In genomic region chr13:41463823-41464602, GRCh38 we compare ENCODE assay signal across 8 cellular contexts. TPM values are rescaled to one million over a fixed set of nuclear protein-coding genes. Genes with fewer than 3 reads are reported as not detected.
DNase-seq lines count a peak whose midpoint lies in the region; ATAC-seq and TF ChIP-seq lines count a peak whose summit lies in the region.

No MANE protein-coding gene starts in this region.

- CTCF ChIA-PET in activated CD4-positive, alpha-beta memory T cell treated with anti-CD3 and anti-CD28 coated beads, Interleukin-2, amount 10 ng/mL, durations not matched to agents 7 days and 5 days (lab: Charles Lee): interaction anchor here (0.8 to 1.5 kb wide), 3 partner anchors 29 to 189 kb away, joined by 3 to 8 read pairs (median 3); no protein-coding TSS in a partner anchor

- H3K36me3 ChIP-seq in muscle layer of duodenum (ENCODE audit: control insufficient read depth in 1 of 2, insufficient read depth in 2 of 2, low read length in 2 of 2) (no peaks in the 10 kb centered on the region), aorta (ENCODE audit: control insufficient read depth in 1 of 2, insufficient read depth in 2 of 2, low read length in 1 of 2) (no peaks in the 10 kb centered on the region)

- peaks cover 91% of the 10 kb centered on the region for H3K36me3 Mint-ChIP-seq in activated CD4-positive, alpha-beta memory T cell treated with anti-CD3 and anti-CD28 coated beads, Interleukin-2, amount 10 ng/mL, durations not matched to agents 7 days and 5 days (ENCODE audit: low read depth)

- H3K27me3 ChIP-seq in muscle layer of duodenum (ENCODE audit: low read depth, low read length) (peaks cover 4% of the 10 kb centered on the region), foreskin keratinocyte (no peaks in the 10 kb centered on the region), aorta (ENCODE audit: control insufficient read depth in 1 of 2, insufficient read depth in 2 of 2, low read length in 1 of 2) (no peaks in the 10 kb centered on the region)

- no peaks in the 10 kb centered on the region for H3K27me3 Mint-ChIP-seq in activated CD4-positive, alpha-beta memory T cell treated with anti-CD3 and anti-CD28 coated beads, Interleukin-2, amount 10 ng/mL, durations not matched to agents 7 days and 5 days

- POLR2A ChIA-PET in activated CD4-positive, alpha-beta memory T cell treated with anti-CD3 and anti-CD28 coated beads, Interleukin-2, amount 10 ng/mL, durations not matched to agents 7 days and 5 days (lab: Charles Lee): interaction anchor here (0.9 to 4.5 kb wide), 8 partner anchors 22 to 186 kb away, joined by 3 to 52 read pairs (median 4); no protein-coding TSS in a partner anchor

- peak; percentile 46 for TF ChIP-seq POLR2A in GM18505 (IDR thresholded peaks at IDR 0.05; ENCODE audit: borderline replicate concordance, extremely low read depth, insufficient read depth, insufficient read length)

- DNase-seq in activated CD4-positive, alpha-beta memory T cell treated with anti-CD3 and anti-CD28 coated beads, Interleukin-2, amount 10 ng/mL, durations not matched to agents 7 days and 5 days: peak; percentile 61
- DNase-seq in NK-92 (lab: John Stamatoyannopoulos, UW; ENCODE audit: unreplicated experiment): no peak
- no peak for DNase-seq in foreskin keratinocyte
- DNase-seq in left colon: no peak
- no peak for DNase-seq in aorta

- intact Hi-C loops in left colon (cut with DNase I, micrococcal nuclease) (no loop called here), aorta (cut with DNase I) (loop anchor here in 1 of 2 donors (10.0 kb wide), 1 partner anchor 181 kb away; no protein-coding TSS in a partner anchor)

- peak overlapping the region; percentile 43 for H3K27ac ChIP-seq in muscle layer of duodenum (ENCODE audit: low read length)
- no peak overlapping the region for H3K27ac ChIP-seq in foreskin keratinocyte
- H3K27ac ChIP-seq in aorta (ENCODE audit: low read depth in 1 of 2, low read length in 2 of 2): peak overlapping the region in 1 of 2 donors; percentile 21

- H3K9me3 ChIP-seq in muscle layer of duodenum (ENCODE audit: control insufficient read depth in 1 of 2, low read length in 2 of 2) (no peaks in the 10 kb centered on the region), aorta (ENCODE audit: control insufficient read depth, low read length) (no peaks in the 10 kb centered on the region)

- ATAC-seq in GM18505 (IDR thresholded peaks at IDR 0.05; ENCODE audit: unreplicated experiment) (peak; percentile 51), HG02981 (IDR thresholded peaks at IDR 0.05; ENCODE audit: unreplicated experiment) (peak; percentile 33), foreskin keratinocyte (no peak), left colon (no peak), aorta (ENCODE audit: low FRiP score) (no peak)

- H3K4me1 Mint-ChIP-seq in activated CD4-positive, alpha-beta memory T cell treated with anti-CD3 and anti-CD28 coated beads, Interleukin-2, amount 10 ng/mL, durations not matched to agents 7 days and 5 days: peaks cover 88% of the 10 kb centered on the region

- H3K9me3 Mint-ChIP-seq in activated CD4-positive, alpha-beta memory T cell treated with anti-CD3 and anti-CD28 coated beads, Interleukin-2, amount 10 ng/mL, durations not matched to agents 7 days and 5 days: peaks cover 2% of the 10 kb centered on the region

- H3K27ac Mint-ChIP-seq in activated CD4-positive, alpha-beta memory T cell treated with anti-CD3 and anti-CD28 coated beads, Interleukin-2, amount 10 ng/mL, durations not matched to agents 7 days and 5 days: peak overlapping the region; percentile 94

- H3K4me1 ChIP-seq in muscle layer of duodenum (ENCODE audit: control insufficient read depth in 1 of 2, insufficient read depth in 2 of 2, low read length in 2 of 2) (peaks cover 0 to 26% of the 10 kb centered on the region in 2 donors), foreskin keratinocyte (peaks cover 11% of the 10 kb centered on the region), aorta (ENCODE audit: control insufficient read depth in 1 of 2, insufficient read depth in 2 of 2, low read length in 2 of 2) (peaks cover 0 to 5% of the 10 kb centered on the region in 2 donors)

- no peak for TF ChIP-seq CTCF in foreskin keratinocyte (conservative IDR thresholded peaks at IDR 0.05)

- H3K4me3 Mint-ChIP-seq in activated CD4-positive, alpha-beta memory T cell treated with anti-CD3 and anti-CD28 coated beads, Interleukin-2, amount 10 ng/mL, durations not matched to agents 7 days and 5 days: peak overlapping the region; percentile 69

- H3K4me3 ChIP-seq in muscle layer of duodenum (ENCODE audit: low read depth in 1 of 2, low read length in 2 of 2) (no peak overlapping the region), aorta (ENCODE audit: low read length in 2 of 2) (no peak overlapping the region)

- WGBS in aorta, 2 donors: 96 to 97% methylated on average over 11 of the region's 11 CpGs

RNA-seq across cellular contexts. Expression of gene RGCC, which starts 6.7 kb away (rescaled TPM):
- 10 to 100 TPM; 58.0 to 62.4 TPM for total RNA-seq in activated CD4-positive, alpha-beta memory T cell treated with anti-CD3 and anti-CD28 coated beads, Interleukin-2, amount 10 ng/mL, durations not matched to agents 7 days and 5 days
- total RNA-seq in foreskin keratinocyte: 0.51 and 0.88 TPM in 2 replicates
- 0.74 and 1.1 TPM in 2 replicates for polyA plus RNA-seq in foreskin keratinocyte
- 1 to 10 TPM; 5.7 to 6.4 TPM for total RNA-seq in left colon
- 10 to 100 TPM; 19.3 to 66.2 TPM for total RNA-seq in aorta
- polyA plus RNA-seq in aorta: 10 to 100 TPM; 10.3 to 26.0 TPM

Comparison
In these comparisons a context has a peak if more than half of its experiments do, and no peak if none do; other contexts are left out.
1. ATAC-seq: peak in GM18505 (single experiment) and HG02981 (single experiment); none in foreskin keratinocyte (single experiment), left colon (single experiment) and aorta (single experiment).